In the genomic region with DNA sequence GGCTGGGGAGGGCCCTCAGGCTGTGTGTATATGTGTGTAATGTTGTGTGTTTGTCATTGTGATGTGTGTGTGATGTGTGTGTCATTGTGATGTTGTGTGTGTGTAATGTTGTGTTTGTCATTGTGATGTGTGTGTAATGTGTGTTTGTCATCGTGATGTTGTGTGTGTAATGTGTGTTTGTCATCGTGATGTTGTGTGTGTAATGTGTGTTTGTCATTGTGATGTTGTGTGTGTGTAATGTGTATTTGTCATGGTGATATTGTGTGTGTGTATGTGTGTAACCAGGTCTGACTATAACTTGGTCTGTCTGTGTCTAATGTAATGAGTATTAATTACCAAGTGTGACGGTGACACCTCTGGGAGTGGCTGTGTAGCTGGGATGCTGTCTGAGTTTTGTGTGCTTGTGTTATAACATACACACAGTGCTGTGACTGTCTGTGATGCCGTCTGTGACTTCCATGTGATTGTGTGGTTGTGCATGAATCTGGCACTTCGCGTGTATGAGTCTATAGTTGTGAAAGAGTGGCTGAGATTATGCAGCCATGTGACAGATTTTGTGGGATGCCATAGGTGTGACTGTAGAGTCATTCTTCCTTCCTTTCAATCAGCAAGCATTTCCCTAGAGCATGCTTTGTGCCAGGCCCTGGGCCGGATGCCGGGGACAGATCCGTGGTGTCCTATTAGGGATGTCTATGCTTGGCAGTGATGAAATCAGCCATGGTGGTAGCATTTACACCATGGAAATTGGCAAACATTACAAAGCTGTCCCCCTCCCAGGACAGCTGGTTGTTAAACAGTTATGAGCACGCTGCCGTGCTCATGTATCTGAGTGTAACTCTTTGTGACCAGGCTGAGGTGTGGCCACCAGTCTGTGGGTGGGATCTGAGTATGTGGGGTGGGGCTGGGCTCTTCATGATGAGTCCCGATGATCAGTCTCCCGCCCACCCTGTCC, we compare ENCODE assay signal across 13 cellular contexts. TPM values are rescaled to one million over a fixed set of nuclear protein-coding genes. Genes with fewer than 3 reads are reported as not detected.
DNase-seq lines count a peak whose midpoint lies in the region; ATAC-seq, FAIRE-seq and TF ChIP-seq lines count a peak whose summit lies in the region.
"Had no signal": no experiment of that assay in that cellular context is flagged by ENCODE, and none has a peak within 500 bp of the region (broad histone marks: within the 10 kb centered on the region; RNA-seq: fewer than 3 reads in every experiment).

No MANE protein-coding gene starts in this region.

- CTCF ChIA-PET in activated CD4-positive, alpha-beta memory T cell treated with anti-CD3 and anti-CD28 coated beads, Interleukin-2, amount 10 ng/mL, durations not matched to agents 7 days and 5 days (lab: Charles Lee): interaction anchor here (0.5 kb wide), 1 partner anchor 226 kb away, joined by 3 read pairs; no protein-coding TSS in a partner anchor

- FAIRE-seq in GM19239 (lab: Jason Lieb, UNC) (peak; percentile 77), keratinocyte (lab: Jason Lieb, UNC) (peak; percentile 9)
- FAIRE-seq: pancreas had no signal

- H3K4me2 ChIP-seq in keratinocyte (ENCODE audit: control insufficient read depth, extremely low read depth, insufficient read depth, low read depth, low read length): no peak overlapping the region

- TF ChIP-seq EP300 in esophagus muscularis mucosa (IDR thresholded peaks at IDR 0.05): no peak

- DNase-seq in CD1c-positive myeloid dendritic cell (ENCODE audit: extremely low spot score): peak; percentile 83
- no peak for DNase-seq in GM19239 (ENCODE audit: insufficient read length, low spot score)
- peak; percentile 52 for DNase-seq in activated CD4-positive, alpha-beta memory T cell treated with anti-CD3 and anti-CD28 coated beads, Interleukin-2, amount 10 ng/mL, durations not matched to agents 7 days and 5 days
- no peak for DNase-seq in keratinocyte (ENCODE audit: low read depth, low spot score)
- no peak for DNase-seq in esophagus muscularis mucosa (ENCODE audit: extremely low spot score)
- no peak for DNase-seq in osteocyte (ENCODE audit: extremely low spot score, unreplicated experiment)
- no peak for DNase-seq in globus pallidus (ENCODE audit: low spot score)
- DNase-seq: Calu3, lower lobe of right lung, pancreas had no signal

- POLR2A ChIA-PET in activated CD4-positive, alpha-beta memory T cell treated with anti-CD3 and anti-CD28 coated beads, Interleukin-2, amount 10 ng/mL, durations not matched to agents 7 days and 5 days (lab: Charles Lee): interaction anchor here (1.0 to 1.5 kb wide), 2 partner anchors 9 to 22 kb away, joined by 3 to 9 read pairs; no protein-coding TSS in a partner anchor

- no peak for TF ChIP-seq CTCF in keratinocyte (optimal IDR thresholded peaks at IDR 0.05 in 1 of 3, IDR thresholded peaks at IDR 0.05 in 1 of 3, conservative IDR thresholded peaks at IDR 0.05 in 1 of 3; ENCODE audit: extremely low read depth in 1 of 3, insufficient read depth in 2 of 3, low read length in 3 of 3)
- TF ChIP-seq CTCF in esophagus muscularis mucosa (IDR thresholded peaks at IDR 0.05): no peak
- TF ChIP-seq CTCF in osteocyte (IDR thresholded peaks at IDR 0.05): no peak

- H3K4me1 Mint-ChIP-seq in activated CD4-positive, alpha-beta memory T cell treated with anti-CD3 and anti-CD28 coated beads, Interleukin-2, amount 10 ng/mL, durations not matched to agents 7 days and 5 days: peaks cover 24% of the 10 kb centered on the region
- no peaks in the 10 kb centered on the region for H3K4me1 Mint-ChIP-seq in osteocyte (ENCODE audit: unreplicated experiment)

- peaks cover 21% of the 10 kb centered on the region for H3K36me3 Mint-ChIP-seq in activated CD4-positive, alpha-beta memory T cell treated with anti-CD3 and anti-CD28 coated beads, Interleukin-2, amount 10 ng/mL, durations not matched to agents 7 days and 5 days (ENCODE audit: low read depth)
- H3K36me3 Mint-ChIP-seq in osteocyte (ENCODE audit: unreplicated experiment): no peaks in the 10 kb centered on the region

- H3K4me3 ChIP-seq in keratinocyte (ENCODE audit: control insufficient read depth in 2 of 3, extremely low read depth in 1 of 3, insufficient read depth in 2 of 3, low read depth in 1 of 3, low read length in 3 of 3) (no peak overlapping the region), esophagus muscularis mucosa (no peak overlapping the region)
- H3K4me3 ChIP-seq: lower lobe of right lung, pancreas, thoracic aorta had no signal

- no peak for TF ChIP-seq POLR2A in esophagus muscularis mucosa (IDR thresholded peaks at IDR 0.05; ENCODE audit: low read depth)

- H3K27ac ChIP-seq in keratinocyte (ENCODE audit: control insufficient read depth, insufficient read depth, low read length) (no peak overlapping the region), esophagus muscularis mucosa (replicated peaks in 1 of 4) (no peak overlapping the region)
- H3K27ac ChIP-seq: lower lobe of right lung, pancreas, thoracic aorta had no signal

- dilution Hi-C loops in keratinocyte (cut with MboI; ENCODE audit: extremely low pct_ligation_motif_present, low sequenced_read_pairs): no loop called here

- H3K9ac ChIP-seq in keratinocyte (ENCODE audit: control insufficient read depth, extremely low read depth, insufficient read depth, low read length): no peak overlapping the region

- intact Hi-C loops in esophagus muscularis mucosa (cut with DNase I): no loop called here

- no peaks in the 10 kb centered on the region for H3K79me2 ChIP-seq in keratinocyte (ENCODE audit: control insufficient read depth, insufficient read depth, low read length)

- no peak overlapping the region for H3K4me3 Mint-ChIP-seq in activated CD4-positive, alpha-beta memory T cell treated with anti-CD3 and anti-CD28 coated beads, Interleukin-2, amount 10 ng/mL, durations not matched to agents 7 days and 5 days
- no peak overlapping the region for H3K4me3 Mint-ChIP-seq in osteocyte (ENCODE audit: unreplicated experiment)

- H4K20me1 ChIP-seq in keratinocyte (ENCODE audit: control insufficient read depth, extremely low read depth, insufficient read depth, low read length): no peaks in the 10 kb centered on the region

- 67% methylated on average over 13 of the region's 13 CpGs for WGBS in esophagus muscularis mucosa

- no peaks in the 10 kb centered on the region for H3K9me1 ChIP-seq in keratinocyte (ENCODE audit: control insufficient read depth, extremely low read depth, insufficient read depth, low read length)

- H3K36me3 ChIP-seq in keratinocyte (ENCODE audit: control insufficient read depth in 2 of 2, extremely low read depth in 1 of 2, insufficient read depth in 2 of 2, low read length in 2 of 2): no peaks in the 10 kb centered on the region
- H3K36me3 ChIP-seq in esophagus muscularis mucosa: no peaks in the 10 kb centered on the region
- H3K36me3 ChIP-seq: lower lobe of right lung, pancreas, thoracic aorta had no signal

- H3K27me3 ChIP-seq in keratinocyte (ENCODE audit: control insufficient read depth, extremely low read depth, insufficient read depth, low read length) (peaks cover 14% of the 10 kb centered on the region), esophagus muscularis mucosa (peaks cover 0 to 83% (median 17%) of the 10 kb centered on the region in 4 donors)

- H3K27ac Mint-ChIP-seq in activated CD4-positive, alpha-beta memory T cell treated with anti-CD3 and anti-CD28 coated beads, Interleukin-2, amount 10 ng/mL, durations not matched to agents 7 days and 5 days: no peak overlapping the region
- no peak overlapping the region for H3K27ac Mint-ChIP-seq in osteocyte (ENCODE audit: unreplicated experiment)
- H3K27ac Mint-ChIP-seq: activated T-helper 2 cell treated with anti-CD3 and anti-CD28 coated beads, Interferon-gamma antibody, Interleukin-2, Interleukin-4, amounts not matched to agents 10 μg/mL and 5 μg/mL and 100 μg/mL, durations not matched to agents 14 hours and 24 hours and 36 hours had no signal

- no peaks in the 10 kb centered on the region for H3K9me3 Mint-ChIP-seq in activated CD4-positive, alpha-beta memory T cell treated with anti-CD3 and anti-CD28 coated beads, Interleukin-2, amount 10 ng/mL, durations not matched to agents 7 days and 5 days
- H3K9me3 Mint-ChIP-seq in osteocyte (ENCODE audit: unreplicated experiment): no peaks in the 10 kb centered on the region

- H3K4me1 ChIP-seq in keratinocyte (ENCODE audit: control insufficient read depth, extremely low read depth, insufficient read depth, low read length) (no peaks in the 10 kb centered on the region), esophagus muscularis mucosa (peaks cover 0 to 5% (median 2%) of the 10 kb centered on the region in 4 donors)
- H3K4me1 ChIP-seq: lower lobe of right lung, pancreas had no signal

- H3K9me3 ChIP-seq in keratinocyte (ENCODE audit: control insufficient read depth, low read depth, low read length) (no peaks in the 10 kb centered on the region), esophagus muscularis mucosa (peaks cover 0 to 5% (median 0%) of the 10 kb centered on the region in 4 donors)
- H3K9me3 ChIP-seq: lower lobe of right lung, pancreas, thoracic aorta had no signal

- ATAC-seq in HG03025 (IDR thresholded peaks at IDR 0.05; ENCODE audit: low FRiP score, unreplicated experiment): no peak
- ATAC-seq: pancreas had no signal

- no peak overlapping the region for H2AFZ ChIP-seq in keratinocyte (ENCODE audit: control insufficient read depth, low read length)

- H3K27me3 Mint-ChIP-seq in activated CD4-positive, alpha-beta memory T cell treated with anti-CD3 and anti-CD28 coated beads, Interleukin-2, amount 10 ng/mL, durations not matched to agents 7 days and 5 days: no peaks in the 10 kb centered on the region
- no peaks in the 10 kb centered on the region for H3K27me3 Mint-ChIP-seq in osteocyte (ENCODE audit: unreplicated experiment)

RNA-seq across cellular contexts. Expression of a gene that starts 6.4 kb away (rescaled TPM):
- total RNA-seq in activated CD4-positive, alpha-beta memory T cell treated with anti-CD3 and anti-CD28 coated beads, Interleukin-2, amount 10 ng/mL, durations not matched to agents 7 days and 5 days: 10 to 100 TPM; 17.3 to 18.4 TPM
- 0.01 TPM in 1 of 3 replicates, not detected in the others for polyA plus RNA-seq in keratinocyte
- not detected for polyA plus RNA-seq in keratinocyte (2011; ENCODE audit: low read depth)
- not detected in 2 replicates for polyA plus RNA-seq in keratinocyte (2011; cell fraction: cytosol; rRNA removed)
- polyA plus RNA-seq in keratinocyte (2011; cell fraction: nucleus; rRNA removed): 0.04 TPM in 1 of 2 replicates, not detected in the other
- polyA plus RNA-seq in keratinocyte (2012; ENCODE audit: low replicate concordance): not detected in 2 replicates
- polyA minus RNA-seq in keratinocyte: not detected in 3 replicates
- polyA minus RNA-seq in keratinocyte (2011; cell fraction: cytosol; rRNA and poly(A)+ RNA removed): not detected
- not detected in 2 replicates for polyA minus RNA-seq in keratinocyte (2011; cell fraction: nucleus; rRNA and poly(A)+ RNA removed)
- total RNA-seq in esophagus muscularis mucosa (1 to 10 TPM in 1 of 4 donors, under 1 TPM in 3; 0.42 to 3.0 (median 0.70) TPM), osteocyte (not detected in 2 replicates)

RNA-seq across cellular contexts. Expression of a gene that starts 56.9 kb away (rescaled TPM):
- total RNA-seq in activated CD4-positive, alpha-beta memory T cell treated with anti-CD3 and anti-CD28 coated beads, Interleukin-2, amount 10 ng/mL, durations not matched to agents 7 days and 5 days: under 1 TPM; 0.28 to 0.60 TPM
- 10.7 to 85.7 TPM (median 14.8 TPM) in 3 replicates for polyA plus RNA-seq in keratinocyte
- polyA plus RNA-seq in keratinocyte (2011; ENCODE audit: low read depth): 3.3 TPM
- polyA plus RNA-seq in keratinocyte (2011; cell fraction: cytosol; rRNA removed): 17.7 and 21.0 TPM in 2 replicates
- 111 and 120 TPM in 2 replicates for polyA plus RNA-seq in keratinocyte (2011; cell fraction: nucleus; rRNA removed)
- polyA plus RNA-seq in keratinocyte (2012; ENCODE audit: low replicate concordance): 3.5 and 17.2 TPM in 2 replicates
- polyA minus RNA-seq in keratinocyte: 14.0 to 151 TPM (median 61.4 TPM) in 3 replicates
- polyA minus RNA-seq in keratinocyte (2011; cell fraction: cytosol; rRNA and poly(A)+ RNA removed): 83.1 TPM
- polyA minus RNA-seq in keratinocyte (2011; cell fraction: nucleus; rRNA and poly(A)+ RNA removed): 68.7 and 86.2 TPM in 2 replicates
- total RNA-seq in esophagus muscularis mucosa (1,000 to 10,000 TPM in 1 of 4 donors, 100 to 1,000 TPM in 3; 393 to 1,020 (median 677) TPM), osteocyte (0.56 TPM in 1 of 2 replicates, not detected in the other)

Comparison
In these comparisons a context has a peak if more than half of its experiments do, and no peak if none do; other contexts are left out.
1. DNase-seq: peak in CD1c-positive myeloid dendritic cell (single experiment) and activated CD4-positive, alpha-beta memory T cell treated with anti-CD3 and anti-CD28 coated beads, Interleukin-2, amount 10 ng/mL, durations not matched to agents 7 days and 5 days (single experiment); none in GM19239 (single experiment), keratinocyte (single experiment), esophagus muscularis mucosa (single experiment), osteocyte (single experiment) and globus pallidus (single experiment).
2. RNA of a gene that starts 6.4 kb away (total RNA-seq): 17.3 to 18.4 TPM in activated CD4-positive, alpha-beta memory T cell treated with anti-CD3 and anti-CD28 coated beads, Interleukin-2, amount 10 ng/mL, durations not matched to agents 7 days and 5 days; 0.42 to 3.0 TPM in esophagus muscularis mucosa and not detected in osteocyte; every median in the first group is over 4 times any median in the second.
3. RNA of a gene that starts 56.9 kb away (total RNA-seq): 393 to 1,020 TPM in esophagus muscularis mucosa; 0.28 to 0.60 TPM in activated CD4-positive, alpha-beta memory T cell treated with anti-CD3 and anti-CD28 coated beads, Interleukin-2, amount 10 ng/mL, durations not matched to agents 7 days and 5 days and 0.56 TPM in osteocyte; every median in the first group is over 100 times any median in the second.